8 cellular contexts compared by ENCODE assay signal in the genomic region with DNA sequence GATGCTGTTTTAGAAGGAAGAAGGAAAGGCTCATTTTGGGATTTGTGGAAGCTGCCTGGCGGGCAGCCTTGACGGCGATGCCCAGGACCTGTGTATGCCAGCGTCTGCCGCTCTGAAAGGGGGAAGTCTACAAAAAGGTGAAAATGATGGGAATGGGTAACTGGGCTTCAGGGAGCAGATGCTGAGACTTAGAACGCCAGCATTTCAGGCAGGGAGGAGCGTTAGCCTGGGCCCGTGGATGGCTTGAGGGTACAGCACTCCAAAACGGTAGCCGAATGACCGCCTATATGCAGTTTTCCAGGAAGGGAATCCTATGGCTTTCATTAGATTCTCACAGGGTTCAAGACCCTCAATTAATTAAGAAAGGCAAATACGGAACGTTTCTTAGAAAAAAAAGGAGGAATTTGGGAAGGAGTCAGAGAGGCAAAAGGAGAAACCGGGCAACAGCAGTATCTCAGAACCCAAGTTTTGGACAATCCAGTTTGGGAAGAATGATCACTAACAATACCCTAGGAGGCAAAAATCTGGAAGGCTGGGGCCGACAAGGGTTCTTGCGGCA. TPM values are rescaled to one million over a fixed set of nuclear protein-coding genes. Genes with fewer than 3 reads are reported as not detected.
DNase-seq lines count a peak whose midpoint lies in the region; ATAC-seq, FAIRE-seq and TF ChIP-seq lines count a peak whose summit lies in the region.

No MANE protein-coding gene starts in this region.

- intact Hi-C loops in left ventricle myocardium superior (cut with micrococcal nuclease) = no loop called here
- intact Hi-C loops in psoas muscle (cut with DNase I) = loop anchor here in 1 of 2 donors (5.0 kb wide), 1 partner anchor 40 kb away; no protein-coding TSS in a partner anchor

- H3K27ac Mint-ChIP-seq in GM23338 = peak overlapping the region; percentile 94
- peak overlapping the region; percentile 86 for H3K27ac Mint-ChIP-seq in activated T-helper 17 cell treated with anti-CD3 and anti-CD28 coated beads, Interleukin-2, amount 50 U/mL, for 72 hours

- H3K27ac ChIP-seq in ACC112 (ENCODE audit: low read depth, low read length) (peak overlapping the region; percentile 67), GM23338 (ENCODE audit: low read depth) (peak overlapping the region; percentile 82), psoas muscle (peak overlapping the region; percentile 87)

- H3K4me1 Mint-ChIP-seq in GM23338 = peaks cover 12% of the 10 kb centered on the region
- peaks cover 26% of the 10 kb centered on the region for H3K4me1 Mint-ChIP-seq in activated T-helper 17 cell treated with anti-CD3 and anti-CD28 coated beads, Interleukin-2, amount 50 U/mL, for 72 hours

- H3K27me3 ChIP-seq in ACC112 (ENCODE audit: insufficient read depth, low read length) (no peaks in the 10 kb centered on the region), GM23338 (ENCODE audit: insufficient read depth) (no peaks in the 10 kb centered on the region), psoas muscle (ENCODE audit: insufficient read depth in 3 of 3, low read length in 2 of 3) (no peaks in the 10 kb centered on the region)

- H3K27me3 Mint-ChIP-seq in GM23338 (ENCODE audit: insufficient read depth, low read depth, poor library complexity) = peaks cover 10% of the 10 kb centered on the region
- no peaks in the 10 kb centered on the region for H3K27me3 Mint-ChIP-seq in activated T-helper 17 cell treated with anti-CD3 and anti-CD28 coated beads, Interleukin-2, amount 50 U/mL, for 72 hours

- H3K9me3 ChIP-seq in psoas muscle = no peaks in the 10 kb centered on the region

- no peaks in the 10 kb centered on the region for H4K20me1 ChIP-seq in GM23338 (replicated peaks; ENCODE audit: insufficient read depth)

- H3K9me2 ChIP-seq in GM23338 (ENCODE audit: insufficient read depth) = no peaks in the 10 kb centered on the region

- H3K9me3 Mint-ChIP-seq in GM23338 = no peaks in the 10 kb centered on the region
- no peaks in the 10 kb centered on the region for H3K9me3 Mint-ChIP-seq in activated T-helper 17 cell treated with anti-CD3 and anti-CD28 coated beads, Interleukin-2, amount 50 U/mL, for 72 hours

- 10 to 16% (median 11%) methylated on average over 16 of the region's 16 CpGs for WGBS in psoas muscle, 3 donors

- peak; percentile 17 for ATAC-seq in GM23338
- no peak for ATAC-seq in activated T-helper 17 cell treated with anti-CD3 and anti-CD28 coated beads, Interleukin-2, amount 50 U/mL, for 72 hours (replicated peaks)
- peak; percentile 35 for ATAC-seq in left ventricle myocardium superior
- ATAC-seq in psoas muscle = peak in 1 of 4 donors; percentile 18

- TF ChIP-seq CTCF in GM23338 (conservative IDR thresholded peaks at IDR 0.05; ENCODE audit: low read depth in 2 of 2) (no peak), psoas muscle (IDR thresholded peaks at IDR 0.05) (no peak)

- peaks cover 6% of the 10 kb centered on the region; the same call in 1 of the 2 replicates for H3K36me3 ChIP-seq in ACC112 (ENCODE audit: insufficient read depth, low read length)
- H3K36me3 ChIP-seq in GM23338 (ENCODE audit: insufficient read depth) = 0 out of 2 replicates have a peak, but pooled peaks cover 3% of the 10 kb centered on the region
- H3K36me3 ChIP-seq in psoas muscle (ENCODE audit: insufficient read depth in 1 of 2, low read depth in 1 of 2) = peaks cover 0 to 32% of the 10 kb centered on the region in 2 donors

- DNase-seq in GM23338 (ENCODE audit: low spot score) (peak; percentile 24), left ventricle myocardium superior (peak; percentile 31), psoas muscle (no peak), HTR-8/SVneo (ENCODE audit: insufficient read length, low spot score) (no peak), amniotic stem cell (lab: John Stamatoyannopoulos, UW) (no peak)
- no peak for DNase-seq in effector CD8-positive, alpha-beta T cell (lab: John Stamatoyannopoulos, UW)

- H2AFZ ChIP-seq in ACC112 (ENCODE audit: low read length, unreplicated experiment) = peak overlapping the region; percentile 76
- H2AFZ ChIP-seq in GM23338 = peak overlapping the region; percentile 89

- H3K4me2 ChIP-seq in GM23338 = peak overlapping the region; percentile 78

- no peak for FAIRE-seq in HTR-8/SVneo (lab: Jason Lieb, UNC)

- H3K4me3 ChIP-seq in ACC112 (ENCODE audit: low read depth, low read length) (peak overlapping the region; percentile 94), GM23338 (peak overlapping the region; percentile 59), psoas muscle (peak overlapping the region; percentile 85)

- H3F3A ChIP-seq in GM23338 (replicated peaks; ENCODE audit: low read depth) = no peaks in the 10 kb centered on the region

- peaks cover 11% of the 10 kb centered on the region for H3K36me3 Mint-ChIP-seq in GM23338 (ENCODE audit: low read depth)
- peaks cover 26% of the 10 kb centered on the region for H3K36me3 Mint-ChIP-seq in activated T-helper 17 cell treated with anti-CD3 and anti-CD28 coated beads, Interleukin-2, amount 50 U/mL, for 72 hours (ENCODE audit: low read depth)

- H3K4me3 Mint-ChIP-seq in GM23338 = peak overlapping the region; percentile 91
- H3K4me3 Mint-ChIP-seq in activated T-helper 17 cell treated with anti-CD3 and anti-CD28 coated beads, Interleukin-2, amount 50 U/mL, for 72 hours = peak overlapping the region; percentile 83

- H3K4me1 ChIP-seq in ACC112 (ENCODE audit: control insufficient read depth, insufficient read depth, low read length, unreplicated experiment) (peaks cover 30% of the 10 kb centered on the region), GM23338 (ENCODE audit: insufficient read depth) (peaks cover 5% of the 10 kb centered on the region; the same call in 1 of the 2 replicates), psoas muscle (peaks cover 14% of the 10 kb centered on the region)

- H3K79me2 ChIP-seq in ACC112 (ENCODE audit: control insufficient read depth, insufficient read depth, low read length, unreplicated experiment) (peaks cover 5% of the 10 kb centered on the region), GM23338 (replicated peaks; ENCODE audit: insufficient read depth) (no peaks in the 10 kb centered on the region)

RNA-seq across cellular contexts. Expression of gene AMACR, which starts 0.7 kb away (rescaled TPM):
- total RNA-seq in GM23338 (2014; rRNA removed; shearing (Covaris generic)) = 8.8 and 12.6 TPM in 2 replicates
- polyA plus RNA-seq in GM23338 (2016; fragmentation: Nextera tagmentation; extraction: Ambion mirVana) (6.7 and 7.0 TPM in 2 replicates), psoas muscle (1 to 10 TPM; 1.5 to 7.6 (median 4.1) TPM)
- total RNA-seq in activated T-helper 17 cell treated with anti-CD3 and anti-CD28 coated beads, Interleukin-2, amount 50 U/mL, for 72 hours = 1 to 10 TPM; 5.4 to 6.6 TPM
- total RNA-seq in left ventricle myocardium superior (6.5 TPM), psoas muscle (10 to 100 TPM in 1 of 4 donors, 1 to 10 TPM in 3; 5.1 to 14.4 (median 7.4) TPM)

RNA-seq across cellular contexts. Expression of gene SLC45A2, which starts 22.7 kb away (rescaled TPM):
- not detected in 2 replicates for total RNA-seq in GM23338 (2014; rRNA removed; shearing (Covaris generic))
- polyA plus RNA-seq in GM23338 (2016; fragmentation: Nextera tagmentation; extraction: Ambion mirVana) = not detected in 2 replicates
- total RNA-seq in activated T-helper 17 cell treated with anti-CD3 and anti-CD28 coated beads, Interleukin-2, amount 50 U/mL, for 72 hours = not detected
- total RNA-seq in left ventricle myocardium superior = not detected
- total RNA-seq in psoas muscle = under 1 TPM in 1 of 4 donors, not detected in 3; 0.24 TPM
- under 1 TPM in 1 of 3 donors, not detected in 2; 0.08 TPM for polyA plus RNA-seq in psoas muscle

RNA-seq across cellular contexts. Expression of gene C1QTNF3, which starts 35.8 kb away (rescaled TPM):
- 0.97 and 1.7 TPM in 2 replicates for total RNA-seq in GM23338 (2014; rRNA removed; shearing (Covaris generic))
- 0.97 and 2.0 TPM in 2 replicates for polyA plus RNA-seq in GM23338 (2016; fragmentation: Nextera tagmentation; extraction: Ambion mirVana)
- 1 to 10 TPM; 2.7 to 5.4 TPM for total RNA-seq in activated T-helper 17 cell treated with anti-CD3 and anti-CD28 coated beads, Interleukin-2, amount 50 U/mL, for 72 hours
- total RNA-seq in left ventricle myocardium superior = 1.1 TPM
- 1 to 10 TPM in 2 of 4 donors, under 1 TPM in 1, not detected in 1; 0.62 to 5.9 (median 1.6) TPM for total RNA-seq in psoas muscle
- under 1 TPM; 0.31 to 0.49 (median 0.38) TPM for polyA plus RNA-seq in psoas muscle

Comparison
In these comparisons a context has a peak if more than half of its experiments do, and no peak if none do; other contexts are left out.
1. DNase-seq: peak in GM23338 (single experiment) and left ventricle myocardium superior (single experiment); none in psoas muscle (0 of 2), effector CD8-positive, alpha-beta T cell (single experiment), HTR-8/SVneo (single experiment) and amniotic stem cell (single experiment).
2. Peak in every context shown above with its lines, with median percentiles within 50 percentile points of each other: H3K27ac ChIP-seq and H3K4me3 ChIP-seq.